In genomic region chr5:51378415-51378777, GRCh38 we compare ENCODE assay signal across 17 cellular contexts. TPM values are rescaled to one million over a fixed set of nuclear protein-coding genes. Genes with fewer than 3 reads are reported as not detected.
A peak's percentile ranks its signal among the peaks of the same experiment; 100 is the strongest.
DNase-seq lines count a peak whose midpoint lies in the region; ATAC-seq and TF ChIP-seq lines count a peak whose summit lies in the region.
"Had no signal": no experiment of that assay in that cellular context is flagged by ENCODE, and none has a peak within 500 bp of the region (broad histone marks: within the 10 kb centered on the region; RNA-seq: fewer than 3 reads in every experiment).

No MANE protein-coding gene starts in this region.

- peak overlapping the region; percentile 71 for H3K4me2 ChIP-seq in mammary epithelial cell (ENCODE audit: insufficient read depth, low read depth, low read length)

- H3K9me3 ChIP-seq in right cardiac atrium (ENCODE audit: control insufficient read depth, low read length): no peaks in the 10 kb centered on the region
- H3K9me3 ChIP-seq in mammary epithelial cell (replicated peaks; ENCODE audit: insufficient read depth, low read length): peaks cover 2% of the 10 kb centered on the region
- no peaks in the 10 kb centered on the region for H3K9me3 ChIP-seq in mucosa of rectum (ENCODE audit: control insufficient read depth in 2 of 2, low read length in 2 of 2)
- H3K9me3 ChIP-seq: mucosa of descending colon had no signal

- no peaks in the 10 kb centered on the region for H3K36me3 ChIP-seq in mammary epithelial cell (ENCODE audit: insufficient read depth, low read length)
- H3K36me3 ChIP-seq in mucosa of rectum (ENCODE audit: control insufficient read depth in 2 of 2, insufficient read depth in 2 of 2, low read length in 2 of 2): no peaks in the 10 kb centered on the region
- H3K36me3 ChIP-seq: WERI-Rb-1 had no signal

- H3K4me3 ChIP-seq in right cardiac atrium (ENCODE audit: low read length): peak overlapping the region; percentile 38
- H3K4me3 ChIP-seq in mammary epithelial cell (replicated peaks in 1 of 3; ENCODE audit: insufficient read depth in 1 of 3, low read depth in 2 of 3, low read length in 3 of 3): peak overlapping the region in 1 of 3 experiments; percentile 38
- peak overlapping the region; percentile 14 to 21 for H3K4me3 ChIP-seq in mucosa of rectum (ENCODE audit: low read length in 2 of 2)
- H3K4me3 ChIP-seq: mucosa of descending colon had no signal

- no TSS peak for BruUV-seq in mammary epithelial cell (replicated peaks; lab: Mats Ljungman, UMichigan)

- dilution Hi-C loops in mammary epithelial cell (cut with HindIII; ENCODE audit: low sequenced_read_pairs): no loop called here

- H3K27ac ChIP-seq in right cardiac atrium (ENCODE audit: low read length): no peak overlapping the region
- H3K27ac ChIP-seq in mammary epithelial cell (ENCODE audit: insufficient read depth, low read depth, low read length): no peak overlapping the region
- H3K27ac ChIP-seq in mucosa of rectum (ENCODE audit: low read depth in 2 of 2, low read length in 2 of 2): peak overlapping the region in 1 of 2 donors; percentile 13
- H3K27ac ChIP-seq: HL-60, WERI-Rb-1 had no signal

- no peaks in the 10 kb centered on the region for H4K20me1 ChIP-seq in mammary epithelial cell (ENCODE audit: insufficient read depth, low read length)

- intact Hi-C loops in right cardiac atrium (cut with DNase I): no loop called here
- intact Hi-C loops in left ventricle myocardium superior (cut with micrococcal nuclease): no loop called here
- intact Hi-C loops in mammary epithelial cell (cut with micrococcal nuclease): loop anchor here (10.0 kb wide), 1 partner anchor 414 kb away; no protein-coding TSS in a partner anchor

- no peaks in the 10 kb centered on the region for H3K79me2 ChIP-seq in mammary epithelial cell (ENCODE audit: insufficient read depth, low read length)

- 5% methylated on average over 12 of the region's 12 CpGs for WGBS in right cardiac atrium
- 10% methylated on average over 12 of the region's 12 CpGs for WGBS in mammary epithelial cell (ENCODE audit: low coverage, missing lambda C conversion rate)

- in situ Hi-C loops in mammary epithelial cell (cut with MboI; ENCODE audit: low sequenced_read_pairs in 2 of 2): no loop called here

- H3K9ac ChIP-seq in mammary epithelial cell (ENCODE audit: insufficient read depth, low read length) (no peak overlapping the region), mucosa of rectum (ENCODE audit: low read depth in 1 of 2, low read length in 2 of 2) (no peak overlapping the region)

- no peak for ATAC-seq in right cardiac atrium
- ATAC-seq in left ventricle myocardium superior: no peak
- no peak for ATAC-seq in HG03280 (IDR thresholded peaks at IDR 0.05; ENCODE audit: unreplicated experiment)
- ATAC-seq: mucosa of descending colon; stimulated activated naive CD8-positive, alpha-beta T cell treated with anti-CD3 and anti-CD28 coated beads, Interleukin-15, Interleukin-2, amounts not matched to agents 100 U/mL and 50 U/mL, for 24 hours had no signal

- H3K4me1 ChIP-seq in right cardiac atrium (ENCODE audit: control insufficient read depth, insufficient read depth, low read length) (no peaks in the 10 kb centered on the region), mammary epithelial cell (ENCODE audit: insufficient read depth, low read length) (peaks cover 10% of the 10 kb centered on the region), mucosa of rectum (ENCODE audit: control insufficient read depth in 2 of 2, insufficient read depth in 2 of 2, low read length in 2 of 2) (peaks cover 0 to 6% of the 10 kb centered on the region in 2 donors)

- TF ChIP-seq CTCF in mammary epithelial cell (conservative IDR thresholded peaks at IDR 0.05 in 1 of 2, IDR thresholded peaks at IDR 0.05 in 1 of 2; ENCODE audit: extremely low read depth in 1 of 2, insufficient read depth in 1 of 2, low read depth in 1 of 2, low read length in 2 of 2): no peak

- H3K27me3 ChIP-seq in right cardiac atrium (ENCODE audit: control insufficient read depth, insufficient read depth): peaks cover 6% of the 10 kb centered on the region
- H3K27me3 ChIP-seq in mammary epithelial cell (ENCODE audit: insufficient read depth, low read length): peaks cover 44% of the 10 kb centered on the region
- peaks cover 36 to 66% of the 10 kb centered on the region in 2 donors for H3K27me3 ChIP-seq in mucosa of rectum (ENCODE audit: control insufficient read depth in 2 of 2, insufficient read depth in 2 of 2, low read length in 2 of 2)

- CTCF ChIA-PET in mammary epithelial cell (lab: Charles Lee; ENCODE audit: low non-redundant PET): no interaction called here

- DNase-seq in right cardiac atrium: no peak
- DNase-seq in left ventricle myocardium superior: no peak
- DNase-seq in mammary epithelial cell: no peak
- no peak for DNase-seq in stimulated activated naive CD4-positive, alpha-beta T cell (lab: John Stamatoyannopoulos, UW)
- no peak for DNase-seq in SKM-1 (lab: John Stamatoyannopoulos, UW; ENCODE audit: unreplicated experiment)
- no peak for DNase-seq in DMS53 (lab: John Stamatoyannopoulos, UW)
- DNase-seq: mucosa of descending colon; NCI-H1436; stimulated activated naive CD8-positive, alpha-beta T cell treated with anti-CD3 and anti-CD28 coated beads, Interleukin-15, Interleukin-2, amounts not matched to agents 100 U/mL and 50 U/mL, for 24 hours; WERI-Rb-1 had no signal

- H2AFZ ChIP-seq in mammary epithelial cell (ENCODE audit: low read depth, low read length): peak overlapping the region; percentile 24

RNA-seq across cellular contexts. Expression of gene ISL1, which starts 4.9 kb away (rescaled TPM):
- total RNA-seq in right cardiac atrium (not detected), left ventricle myocardium superior (not detected), mammary epithelial cell (under 1 TPM in 1 of 2 donors, not detected in 1; 0.28 TPM)
- polyA plus RNA-seq in right cardiac atrium (not detected), mammary epithelial cell (not detected)
- not detected for polyA minus RNA-seq in mammary epithelial cell
- total RNA-seq: activated T-helper 2 cell treated with anti-CD3 and anti-CD28 coated beads, Interferon-gamma antibody, Interleukin-2, Interleukin-4, amounts not matched to agents 10 μg/mL and 5 μg/mL and 100 μg/mL, durations not matched to agents 14 hours and 24 hours and 36 hours; cerebellum; G401; RPMI7951 had no signal
